In genomic region chr16:69563605-69564580, GRCh38 we compare ENCODE assay signal across 1 cellular context.
TF ChIP-seq lines count a peak whose summit lies in the region.

No MANE protein-coding gene starts in this region.

TF ChIP-seq in GM12878, 131 proteins besides CTCF, POLR2A, EP300 and RAD21 (continued from another document and continues in another):
- TF ChIP-seq NR2C2 (IDR thresholded peaks at IDR 0.05; ENCODE audit: borderline replicate concordance, control insufficient read depth, insufficient read length, low read depth) (no peak), FOS (IDR thresholded peaks at IDR 0.05; ENCODE audit: borderline replicate concordance, extremely low read depth, insufficient read length) (no peak), GATAD2B (conservative IDR thresholded peaks at IDR 0.05; ENCODE audit: low read depth) (0 out of 2 replicates have a peak, but pooled peaks have one; percentile 53), STAT1 (conservative IDR thresholded peaks at IDR 0.05) (0 out of 2 replicates have a peak, but pooled peaks have one; percentile 54), HDAC6 (IDR thresholded peaks at IDR 0.05; ENCODE audit: unreplicated experiment) (no peak), ZSCAN29 (IDR thresholded peaks at IDR 0.05) (no peak), PAX8 (IDR thresholded peaks at IDR 0.05) (no peak), TCF3 (IDR thresholded peaks at IDR 0.05; ENCODE audit: borderline replicate concordance, insufficient read depth, low read depth, low read length) (no peak), NFYA (IDR thresholded peaks at IDR 0.05; ENCODE audit: borderline replicate concordance, low read depth, low read length) (no peak), IKZF2 (IDR thresholded peaks at IDR 0.05) (peak; percentile 84 to 91), ATF3 (IDR thresholded peaks at IDR 0.05; ENCODE audit: borderline replicate concordance, extremely low read depth, low read depth, low read length) (no peak), PRDM15 (CRISPR knock-in tag; IDR thresholded peaks at IDR 0.05) (no peak), CHD1 (IDR thresholded peaks at IDR 0.05; ENCODE audit: low read depth, low read length) (no peak), ZZZ3 (IDR thresholded peaks at IDR 0.05; ENCODE audit: control insufficient read depth, insufficient read length, low read depth) (no peak), HDGF (IDR thresholded peaks at IDR 0.05) (peak; percentile 52; the same call in 1 of the 2 replicates), KAT2A (conservative IDR thresholded peaks at IDR 0.05; ENCODE audit: control insufficient read depth, low read depth, low read length) (no peak), BHLHE40 (IDR thresholded peaks at IDR 0.05; ENCODE audit: borderline replicate concordance in 1 of 2, low read depth in 2 of 2, low read length in 1 of 2) (peak in 1 of 2 experiments; percentile 44; a peak in 2 of 4 replicates), WRNIP1 (IDR thresholded peaks at IDR 0.05; ENCODE audit: borderline replicate concordance, low read depth, low read length) (no peak), SUPT20H (IDR thresholded peaks at IDR 0.05; ENCODE audit: borderline replicate concordance, control insufficient read depth, low read depth, low read length) (no peak), ELK1 (IDR thresholded peaks at IDR 0.05; ENCODE audit: low read depth, low read length) (no peak), RELB (IDR thresholded peaks at IDR 0.05; ENCODE audit: low read depth) (peak; percentile 97), SRF (IDR thresholded peaks at IDR 0.05; ENCODE audit: low read depth in 2 of 2, low read length in 2 of 2) (0 out of 4 replicates have a peak, but pooled peaks of 1 of the 2 experiments have one; percentile 1), BACH1 (IDR thresholded peaks at IDR 0.05; ENCODE audit: borderline replicate concordance) (peak; percentile 78), EED (IDR thresholded peaks at IDR 0.05; ENCODE audit: low read depth) (peak; percentile 73), JUND (IDR thresholded peaks at IDR 0.05; ENCODE audit: low read depth, low read length) (no peak), NR2F1 (conservative IDR thresholded peaks at IDR 0.05) (peak; percentile 99), TCF7 (IDR thresholded peaks at IDR 0.05; ENCODE audit: borderline replicate concordance) (no peak), RAD51 (IDR thresholded peaks at IDR 0.05) (no peak), CREB1 (IDR thresholded peaks at IDR 0.05; ENCODE audit: low read depth) (peak; percentile 22; the same call in 1 of the 2 replicates), USF1 (IDR thresholded peaks at IDR 0.05; ENCODE audit: borderline replicate concordance, extremely low read length, insufficient read depth, low read depth, low read length) (no peak), CBX5 (IDR thresholded peaks at IDR 0.05; ENCODE audit: low read depth) (no peak), LARP7 (IDR thresholded peaks at IDR 0.05) (no peak), ETV6 (conservative IDR thresholded peaks at IDR 0.05 in 1 of 2, IDR thresholded peaks at IDR 0.05 in 1 of 2; ENCODE audit: borderline replicate concordance in 1 of 2, low read depth in 1 of 2) (peak in 1 of 2 experiments; percentile 75; a peak in 1 of 4 replicates), EZH2 (IDR thresholded peaks at IDR 0.05; ENCODE audit: borderline replicate concordance, control insufficient read depth, low read depth, low read length) (no peak), ATF2 (IDR thresholded peaks at IDR 0.05; ENCODE audit: low read length) (peak; percentile 89), SMC3 (IDR thresholded peaks at IDR 0.05; ENCODE audit: borderline replicate concordance, low read length) (peak; percentile 31; the same call in 1 of the 2 replicates), MYC (IDR thresholded peaks at IDR 0.05; ENCODE audit: insufficient read depth, insufficient read length, insufficient replicate concordance, low read length, severe bottlenecking) (no peak), CHD2 (IDR thresholded peaks at IDR 0.05; ENCODE audit: borderline replicate concordance, low read depth, low read length) (no peak; the same call in 1 of the 2 replicates), HCFC1 (IDR thresholded peaks at IDR 0.05; ENCODE audit: low read length) (no peak), SMAD1 (IDR thresholded peaks at IDR 0.05; ENCODE audit: low read depth, partially characterized antibody) (peak; percentile 18), SPI1 (IDR thresholded peaks at IDR 0.05; ENCODE audit: borderline replicate concordance, insufficient read depth, low read depth, low read length) (peak; percentile 80), ZNF24 (IDR thresholded peaks at IDR 0.05) (no peak), ZNF384 (IDR thresholded peaks at IDR 0.05; ENCODE audit: borderline replicate concordance, low read depth, low read length) (no peak)
- TF ChIP-seq, protein P1, sequence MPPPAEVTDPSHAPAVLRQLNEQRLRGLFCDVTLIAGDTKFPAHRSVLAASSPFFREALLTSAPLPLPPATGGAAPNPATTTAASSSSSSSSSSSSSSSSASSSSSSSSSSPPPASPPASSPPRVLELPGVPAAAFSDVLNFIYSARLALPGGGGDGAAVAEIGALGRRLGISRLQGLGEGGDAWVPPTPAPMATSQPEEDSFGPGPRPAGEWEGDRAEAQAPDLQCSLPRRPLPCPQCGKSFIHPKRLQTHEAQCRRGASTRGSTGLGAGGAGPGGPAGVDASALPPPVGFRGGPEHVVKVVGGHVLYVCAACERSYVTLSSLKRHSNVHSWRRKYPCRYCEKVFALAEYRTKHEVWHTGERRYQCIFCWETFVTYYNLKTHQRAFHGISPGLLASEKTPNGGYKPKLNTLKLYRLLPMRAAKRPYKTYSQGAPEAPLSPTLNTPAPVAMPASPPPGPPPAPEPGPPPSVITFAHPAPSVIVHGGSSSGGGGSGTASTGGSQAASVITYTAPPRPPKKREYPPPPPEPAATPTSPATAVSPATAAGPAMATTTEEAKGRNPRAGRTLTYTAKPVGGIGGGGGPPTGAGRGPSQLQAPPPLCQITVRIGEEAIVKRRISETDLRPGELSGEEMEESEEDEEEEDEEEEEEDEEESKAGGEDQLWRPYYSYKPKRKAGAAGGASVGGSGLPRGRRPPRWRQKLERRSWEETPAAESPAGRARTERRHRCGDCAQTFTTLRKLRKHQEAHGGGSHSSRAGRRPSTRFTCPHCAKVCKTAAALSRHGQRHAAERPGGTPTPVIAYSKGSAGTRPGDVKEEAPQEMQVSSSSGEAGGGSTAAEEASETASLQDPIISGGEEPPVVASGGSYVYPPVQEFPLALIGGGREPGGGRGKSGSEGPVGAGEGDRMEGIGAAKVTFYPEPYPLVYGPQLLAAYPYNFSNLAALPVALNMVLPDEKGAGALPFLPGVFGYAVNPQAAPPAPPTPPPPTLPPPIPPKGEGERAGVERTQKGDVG (CRISPR knock-in tag; IDR thresholded peaks at IDR 0.05) = no peak
- TF ChIP-seq, protein P2, sequence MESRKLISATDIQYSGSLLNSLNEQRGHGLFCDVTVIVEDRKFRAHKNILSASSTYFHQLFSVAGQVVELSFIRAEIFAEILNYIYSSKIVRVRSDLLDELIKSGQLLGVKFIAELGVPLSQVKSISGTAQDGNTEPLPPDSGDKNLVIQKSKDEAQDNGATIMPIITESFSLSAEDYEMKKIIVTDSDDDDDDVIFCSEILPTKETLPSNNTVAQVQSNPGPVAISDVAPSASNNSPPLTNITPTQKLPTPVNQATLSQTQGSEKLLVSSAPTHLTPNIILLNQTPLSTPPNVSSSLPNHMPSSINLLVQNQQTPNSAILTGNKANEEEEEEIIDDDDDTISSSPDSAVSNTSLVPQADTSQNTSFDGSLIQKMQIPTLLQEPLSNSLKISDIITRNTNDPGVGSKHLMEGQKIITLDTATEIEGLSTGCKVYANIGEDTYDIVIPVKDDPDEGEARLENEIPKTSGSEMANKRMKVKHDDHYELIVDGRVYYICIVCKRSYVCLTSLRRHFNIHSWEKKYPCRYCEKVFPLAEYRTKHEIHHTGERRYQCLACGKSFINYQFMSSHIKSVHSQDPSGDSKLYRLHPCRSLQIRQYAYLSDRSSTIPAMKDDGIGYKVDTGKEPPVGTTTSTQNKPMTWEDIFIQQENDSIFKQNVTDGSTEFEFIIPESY (IDR thresholded peaks at IDR 0.05) = no peak
- TF ChIP-seq, protein P3, sequence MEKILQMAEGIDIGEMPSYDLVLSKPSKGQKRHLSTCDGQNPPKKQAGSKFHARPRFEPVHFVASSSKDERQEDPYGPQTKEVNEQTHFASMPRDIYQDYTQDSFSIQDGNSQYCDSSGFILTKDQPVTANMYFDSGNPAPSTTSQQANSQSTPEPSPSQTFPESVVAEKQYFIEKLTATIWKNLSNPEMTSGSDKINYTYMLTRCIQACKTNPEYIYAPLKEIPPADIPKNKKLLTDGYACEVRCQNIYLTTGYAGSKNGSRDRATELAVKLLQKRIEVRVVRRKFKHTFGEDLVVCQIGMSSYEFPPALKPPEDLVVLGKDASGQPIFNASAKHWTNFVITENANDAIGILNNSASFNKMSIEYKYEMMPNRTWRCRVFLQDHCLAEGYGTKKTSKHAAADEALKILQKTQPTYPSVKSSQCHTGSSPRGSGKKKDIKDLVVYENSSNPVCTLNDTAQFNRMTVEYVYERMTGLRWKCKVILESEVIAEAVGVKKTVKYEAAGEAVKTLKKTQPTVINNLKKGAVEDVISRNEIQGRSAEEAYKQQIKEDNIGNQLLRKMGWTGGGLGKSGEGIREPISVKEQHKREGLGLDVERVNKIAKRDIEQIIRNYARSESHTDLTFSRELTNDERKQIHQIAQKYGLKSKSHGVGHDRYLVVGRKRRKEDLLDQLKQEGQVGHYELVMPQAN (conservative IDR thresholded peaks at IDR 0.05) = peak; percentile 42; the same call in 1 of the 2 replicates
- TF ChIP-seq, protein P4, sequence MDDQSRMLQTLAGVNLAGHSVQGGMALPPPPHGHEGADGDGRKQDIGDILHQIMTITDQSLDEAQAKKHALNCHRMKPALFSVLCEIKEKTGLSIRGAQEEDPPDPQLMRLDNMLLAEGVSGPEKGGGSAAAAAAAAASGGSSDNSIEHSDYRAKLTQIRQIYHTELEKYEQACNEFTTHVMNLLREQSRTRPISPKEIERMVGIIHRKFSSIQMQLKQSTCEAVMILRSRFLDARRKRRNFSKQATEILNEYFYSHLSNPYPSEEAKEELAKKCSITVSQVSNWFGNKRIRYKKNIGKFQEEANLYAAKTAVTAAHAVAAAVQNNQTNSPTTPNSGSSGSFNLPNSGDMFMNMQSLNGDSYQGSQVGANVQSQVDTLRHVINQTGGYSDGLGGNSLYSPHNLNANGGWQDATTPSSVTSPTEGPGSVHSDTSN (IDR thresholded peaks at IDR 0.05; ENCODE audit: insufficient replicate concordance, low read depth, low read length) = no peak
